19 cellular contexts compared by ENCODE assay signal in the genomic region with DNA sequence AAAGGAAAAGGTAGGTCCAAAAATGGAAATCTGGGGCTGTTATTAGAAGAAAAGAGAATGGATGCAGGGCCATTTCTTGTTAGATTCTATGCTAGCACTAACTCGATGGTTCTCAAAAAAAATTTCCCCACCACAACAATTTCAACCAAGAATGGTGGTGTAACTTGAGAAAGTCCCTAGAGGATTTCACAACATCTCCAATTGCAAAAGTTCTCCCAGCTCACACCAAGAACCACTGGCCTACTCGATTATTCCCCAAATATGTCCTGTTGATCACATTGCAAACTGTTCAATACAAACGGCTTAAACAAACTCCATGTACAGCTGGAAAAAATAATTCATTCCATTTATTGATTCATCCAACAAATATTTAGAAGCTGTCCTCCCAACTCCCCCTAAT. TPM values are rescaled to one million over a fixed set of nuclear protein-coding genes. Genes with fewer than 3 reads are reported as not detected.
A peak's percentile ranks its signal among the peaks of the same experiment; 100 is the strongest.
DNase-seq lines count a peak whose midpoint lies in the region; ATAC-seq, FAIRE-seq and TF ChIP-seq lines count a peak whose summit lies in the region.
"Had no signal": no experiment of that assay in that cellular context is flagged by ENCODE, and none has a peak within 500 bp of the region (broad histone marks: within the 10 kb centered on the region; RNA-seq: fewer than 3 reads in every experiment).

No MANE protein-coding gene starts in this region.

- no peak overlapping the region for H2BK120ac ChIP-seq in mesenchymal stem cell (ENCODE audit: low read depth, low read length)

- TF ChIP-seq POLR2A in suprapubic skin (IDR thresholded peaks at IDR 0.05): no peak

- no TSS peak for BruUV-seq in A673 (replicated peaks; lab: Mats Ljungman, UMichigan)

- H2AK5ac ChIP-seq in mesenchymal stem cell (ENCODE audit: low read length, severe bottlenecking): no peak overlapping the region

- no peaks in the 10 kb centered on the region for H3K36me3 ChIP-seq in A673 (ENCODE audit: insufficient read depth, low read length, poor library complexity, severe bottlenecking)
- H3K36me3 ChIP-seq in bronchial epithelial cell (ENCODE audit: control insufficient read depth, insufficient read depth, low read length): no peaks in the 10 kb centered on the region
- no peaks in the 10 kb centered on the region for H3K36me3 ChIP-seq in mesenchymal stem cell (ENCODE audit: control insufficient read depth in 1 of 2, insufficient read depth in 2 of 2, low read depth in 1 of 2, low read length in 2 of 2)
- no peaks in the 10 kb centered on the region for H3K36me3 ChIP-seq in H7 (replicated peaks; ENCODE audit: control insufficient read depth, insufficient read depth, low read length)
- H3K36me3 ChIP-seq in suprapubic skin: no peaks in the 10 kb centered on the region
- H3K36me3 ChIP-seq: adrenal gland, HAP-1 had no signal

- H3K4me3 ChIP-seq in A673 (ENCODE audit: low read depth, low read length, poor library complexity, severe bottlenecking) (no peak overlapping the region), bronchial epithelial cell (ENCODE audit: low read depth, low read length) (no peak overlapping the region), mesenchymal stem cell (ENCODE audit: insufficient read depth in 1 of 2, low read depth in 1 of 2, low read length in 2 of 2) (no peak overlapping the region), H7 (ENCODE audit: insufficient read depth, low read depth, low read length) (no peak overlapping the region), suprapubic skin (no peak overlapping the region)
- H3K4me3 ChIP-seq: adrenal gland, HAP-1 had no signal

- H3K4ac ChIP-seq in mesenchymal stem cell (ENCODE audit: low read depth in 1 of 2, low read length in 2 of 2): no peak overlapping the region

- no peaks in the 10 kb centered on the region for H3K9me3 ChIP-seq in A673 (ENCODE audit: low read depth, low read length, poor library complexity, severe bottlenecking)
- H3K9me3 ChIP-seq in mesenchymal stem cell (ENCODE audit: control insufficient read depth, low read length): no peaks in the 10 kb centered on the region
- H3K9me3 ChIP-seq in suprapubic skin: no peaks in the 10 kb centered on the region
- H3K9me3 ChIP-seq: adrenal gland, HAP-1 had no signal

- H3K27ac ChIP-seq in A673 (ENCODE audit: low read depth, low read length, poor library complexity, severe bottlenecking): no peak overlapping the region
- no peak overlapping the region for H3K27ac ChIP-seq in mesenchymal stem cell (ENCODE audit: low read length, poor library complexity, severe bottlenecking)
- H3K27ac ChIP-seq in suprapubic skin: no peak overlapping the region
- H3K27ac ChIP-seq: adrenal gland had no signal

- no peak for TF ChIP-seq CTCF in A673 (conservative IDR thresholded peaks at IDR 0.05; ENCODE audit: low read depth, low read length)
- TF ChIP-seq CTCF in bronchial epithelial cell (IDR thresholded peaks at IDR 0.05; ENCODE audit: insufficient read depth, low read length, severe bottlenecking): no peak
- no peak for TF ChIP-seq CTCF in suprapubic skin (IDR thresholded peaks at IDR 0.05)

- no peak overlapping the region for H2AFZ ChIP-seq in mesenchymal stem cell (ENCODE audit: low read depth, low read length)

- no peak for FAIRE-seq in bronchial epithelial cell (lab: Jason Lieb, UNC)

- H3K4me2 ChIP-seq in mesenchymal stem cell (ENCODE audit: low read length, poor library complexity, severe bottlenecking): no peak overlapping the region

- no peak overlapping the region for H2BK5ac ChIP-seq in mesenchymal stem cell (ENCODE audit: low read depth, low read length, poor library complexity, severe bottlenecking)

- H3K79me1 ChIP-seq in mesenchymal stem cell (replicated peaks; ENCODE audit: low read length, poor library complexity, severe bottlenecking): no peaks in the 10 kb centered on the region

- 24% methylated on average over 3 of the region's 3 CpGs for WGBS in mesenchymal stem cell
- WGBS in suprapubic skin: 30% methylated on average over 3 of the region's 3 CpGs

- DNase-seq in A673 (ENCODE audit: low spot score): peak; percentile 32
- peak; percentile 5 for DNase-seq in HCEC 1CT
- DNase-seq in bronchial epithelial cell (ENCODE audit: low read depth): peak; percentile 11
- peak; percentile 78 for DNase-seq in mesenchymal stem cell
- no peak for DNase-seq in stimulated activated CD4-positive, alpha-beta T cell treated with anti-CD3 and anti-CD28 coated beads, Interleukin-12 subunit alpha, Interleukin-12 subunit beta, amount 100 ng/mL, for 4 hours
- no peak for DNase-seq in left colon
- no peak for DNase-seq in H7
- no peak for DNase-seq in suprapubic skin (ENCODE audit: low spot score in 2 of 2)
- DNase-seq: activated T-cell treated with anti-CD3 and anti-CD28 coated beads, Interleukin-2, amount 50 U/mL, for 1 hour; adrenal gland; hypothalamus; KG1; NCI-H187; NCI-H526; stimulated activated naive CD4-positive, alpha-beta T cell treated with Interleukin-2 at 50 U/mL for 16 hours; T-helper 2 cell had no signal

- POLR2A ChIA-PET in A673 (lab: Charles Lee; ENCODE audit: low non-redundant PET): no interaction called here

- H2BK12ac ChIP-seq in mesenchymal stem cell (ENCODE audit: low read length in 2 of 2): no peak overlapping the region

- H3K9ac ChIP-seq in mesenchymal stem cell (ENCODE audit: low read length): no peak overlapping the region

- no peak overlapping the region for H2BK15ac ChIP-seq in mesenchymal stem cell (ENCODE audit: low read depth, poor library complexity, severe bottlenecking)

- TF ChIP-seq EP300 in suprapubic skin (IDR thresholded peaks at IDR 0.05): no peak

- H3K27me3 ChIP-seq in A673 (replicated peaks; ENCODE audit: insufficient read depth, low read depth, low read length, poor library complexity) (no peaks in the 10 kb centered on the region), bronchial epithelial cell (ENCODE audit: control insufficient read depth, insufficient read depth, low read length) (no peaks in the 10 kb centered on the region), mesenchymal stem cell (ENCODE audit: control insufficient read depth in 1 of 2, insufficient read depth in 1 of 2, low read length in 2 of 2) (peaks cover 0 to 9% of the 10 kb centered on the region in 2 experiments), H7 (ENCODE audit: control insufficient read depth, insufficient read depth, low read length) (no peaks in the 10 kb centered on the region), suprapubic skin (peaks cover 5% of the 10 kb centered on the region)
- H3K27me3 ChIP-seq: adrenal gland had no signal

- no peak overlapping the region for H4K8ac ChIP-seq in mesenchymal stem cell (ENCODE audit: low read length)

- H3K4me1 ChIP-seq in A673 (ENCODE audit: insufficient read depth, low read length, poor library complexity, severe bottlenecking): peaks cover 35% of the 10 kb centered on the region
- no peaks in the 10 kb centered on the region for H3K4me1 ChIP-seq in mesenchymal stem cell (ENCODE audit: control insufficient read depth, insufficient read depth, low read depth, low read length)
- peaks cover 23% of the 10 kb centered on the region for H3K4me1 ChIP-seq in suprapubic skin
- H3K4me1 ChIP-seq: HAP-1 had no signal

- no peak overlapping the region for H3K18ac ChIP-seq in mesenchymal stem cell (ENCODE audit: low read depth in 1 of 2, low read length in 2 of 2)

- no peak for ATAC-seq in left colon

- no peak overlapping the region for H3K23ac ChIP-seq in mesenchymal stem cell (ENCODE audit: low read length in 2 of 2)

- H3K14ac ChIP-seq in mesenchymal stem cell (ENCODE audit: low read length in 2 of 2): no peak overlapping the region

- intact Hi-C loops in A673 (cut with micrococcal nuclease; ENCODE audit: unreplicated experiment) (no loop called here), left colon (cut with DNase I, micrococcal nuclease) (loop anchor here in 1 of 2 donors (10.0 kb wide), 1 partner anchor 204 kb away; no protein-coding TSS in a partner anchor)

- CTCF ChIA-PET in A673 (lab: Charles Lee): no interaction called here

- H4K91ac ChIP-seq in mesenchymal stem cell (ENCODE audit: low read length): no peak overlapping the region

RNA-seq across cellular contexts. Expression of a gene that starts 19.1 kb away (rescaled TPM):
- total RNA-seq in A673 (2021) (2.2 and 2.3 TPM in 2 replicates), bronchial epithelial cell (not detected in 2 replicates), left colon (100 to 1,000 TPM; 173 to 355 TPM), suprapubic skin (10 to 100 TPM in 1 of 4 donors, 1 to 10 TPM in 3; 2.5 to 14.5 (median 4.9) TPM)
- polyA plus RNA-seq in mesenchymal stem cell (2013, experiment 1 of 2): 5.5 TPM
- polyA plus RNA-seq in mesenchymal stem cell (2013, experiment 2 of 2): 5.8 TPM
- 0.37 and 0.80 TPM in 2 replicates for total RNA-seq in H7 (2014; rRNA removed; shearing (Covaris generic))
- total RNA-seq: RPMI7951 had no signal

RNA-seq across cellular contexts. Expression of a gene that starts 19.6 kb away (rescaled TPM):
- 2.3 and 2.9 TPM in 2 replicates for total RNA-seq in A673 (2021)
- total RNA-seq in bronchial epithelial cell: 0.79 TPM in 1 of 2 replicates, not detected in the other
- polyA plus RNA-seq in mesenchymal stem cell (2013, experiment 1 of 2): 4.9 TPM
- polyA plus RNA-seq in mesenchymal stem cell (2013, experiment 2 of 2): 4.5 TPM
- total RNA-seq in left colon: 100 to 1,000 TPM; 118 to 275 TPM
- not detected in 2 replicates for total RNA-seq in H7 (2014; rRNA removed; shearing (Covaris generic))
- 10 to 100 TPM in 1 of 4 donors, 1 to 10 TPM in 3; 3.2 to 12.9 (median 6.0) TPM for total RNA-seq in suprapubic skin
- total RNA-seq: RPMI7951 had no signal

RNA-seq across cellular contexts. Expression of a gene that starts 43.8 kb away (rescaled TPM):
- total RNA-seq in A673 (2021): 0.58 TPM in 1 of 2 replicates, not detected in the other
- not detected in 2 replicates for total RNA-seq in bronchial epithelial cell
- not detected for polyA plus RNA-seq in mesenchymal stem cell (2013, experiment 1 of 2)
- polyA plus RNA-seq in mesenchymal stem cell (2013, experiment 2 of 2): not detected
- 1 to 10 TPM; 4.9 to 6.6 TPM for total RNA-seq in left colon
- total RNA-seq in H7 (2014; rRNA removed; shearing (Covaris generic)): not detected in 2 replicates
- total RNA-seq in suprapubic skin: 10 to 100 TPM in 1 of 4 donors, 1 to 10 TPM in 3; 2.8 to 15.0 (median 7.7) TPM
- total RNA-seq: epithelial cell of proximal tubule, RPMI7951 had no signal

Comparison
In these comparisons a context has a peak if more than half of its experiments do, and no peak if none do; other contexts are left out.
1. DNase-seq: peak in A673 (single experiment), HCEC 1CT (single experiment), bronchial epithelial cell (single experiment) and mesenchymal stem cell (single experiment); none in stimulated activated CD4-positive, alpha-beta T cell treated with anti-CD3 and anti-CD28 coated beads, Interleukin-12 subunit alpha, Interleukin-12 subunit beta, amount 100 ng/mL, for 4 hours (single experiment), left colon (0 of 2), H7 (single experiment) and suprapubic skin (0 of 2).
2. RNA of a gene that starts 19.1 kb away (total RNA-seq): 173 to 355 TPM in left colon; 2.5 to 14.5 TPM in suprapubic skin, 2.2 to 2.3 TPM in A673, 0.37 to 0.80 TPM in H7 and not detected in bronchial epithelial cell; every median in the first group is over 10 times any median in the second.
3. RNA of a gene that starts 19.6 kb away (total RNA-seq): 118 to 275 TPM in left colon; 3.2 to 12.9 TPM in suprapubic skin, 2.3 to 2.9 TPM in A673, 0.79 TPM in bronchial epithelial cell and not detected in H7; every median in the first group is over 4 times any median in the second.